12 cellular contexts compared by ENCODE assay signal in the genomic region with DNA sequence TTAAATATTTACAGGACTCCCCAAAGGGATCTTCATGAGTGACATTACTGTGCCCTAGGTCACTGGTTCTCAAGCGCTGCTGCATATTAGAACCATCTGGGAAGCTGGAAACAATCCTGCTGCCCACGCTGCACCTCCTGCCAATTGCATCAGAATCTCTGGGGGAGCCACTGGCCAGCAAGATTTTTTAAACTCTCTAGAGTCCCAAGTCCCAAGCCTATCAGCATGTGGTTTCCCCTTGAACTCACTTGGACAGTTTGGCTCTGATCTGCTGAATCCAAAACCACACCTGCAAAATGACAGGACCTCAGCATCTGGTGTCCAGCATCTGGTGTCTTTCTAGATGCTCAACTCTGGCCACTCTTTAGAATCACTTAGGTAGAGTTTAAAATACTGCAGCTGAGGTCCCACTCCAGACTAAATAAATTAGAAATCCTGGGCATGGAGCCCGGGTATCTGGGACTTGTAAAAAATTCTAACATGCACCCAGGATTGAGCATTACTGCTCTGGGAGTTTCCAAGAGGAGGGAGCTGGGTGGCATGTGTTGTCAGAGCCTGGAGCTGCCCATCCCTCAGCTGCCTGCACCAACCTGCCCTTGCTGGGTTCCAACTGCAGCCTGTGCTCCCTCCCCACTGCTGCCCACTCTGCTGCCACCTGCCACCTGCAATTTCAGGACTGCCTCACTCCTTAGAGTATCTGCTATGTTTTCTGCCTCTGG.
A peak's percentile ranks its signal among the peaks of the same experiment; 100 is the strongest.
DNase-seq lines count a peak whose midpoint lies in the region; ATAC-seq and TF ChIP-seq lines count a peak whose summit lies in the region.
"Had no signal": no experiment of that assay in that cellular context is flagged by ENCODE, and none has a peak within 500 bp of the region (broad histone marks: within the 10 kb centered on the region; RNA-seq: fewer than 3 reads in every experiment).

No MANE protein-coding gene starts in this region.

- H3K9me3 Mint-ChIP-seq in effector memory CD8-positive, alpha-beta T cell = no peaks in the 10 kb centered on the region
- no peaks in the 10 kb centered on the region for H3K9me3 Mint-ChIP-seq in activated CD8-positive, alpha-beta memory T cell treated with anti-CD3 and anti-CD28 coated beads, Interleukin-2, amount 10 ng/mL, durations not matched to agents 7 days and 5 days (ENCODE audit: low read depth)
- H3K9me3 Mint-ChIP-seq: naive thymus-derived CD8-positive, alpha-beta T cell had no signal

- DNase-seq in GM12865 (ENCODE audit: low read depth) = peak; percentile 38
- peak; percentile 56 for DNase-seq in NCI-H1105 treated with DMSO at 0.1 percent for 48 hours (lab: John Stamatoyannopoulos, UW)
- DNase-seq in epithelial cell of prostate (ENCODE audit: low read depth, low spot score) = peak; percentile 6
- no peak for DNase-seq in sciatic nerve (ENCODE audit: low spot score)
- no peak for DNase-seq in effector memory CD8-positive, alpha-beta T cell
- no peak for DNase-seq in activated CD8-positive, alpha-beta memory T cell treated with anti-CD3 and anti-CD28 coated beads, Interleukin-2, amount 10 ng/mL, durations not matched to agents 7 days and 5 days
- DNase-seq in NCI-H2196 (lab: John Stamatoyannopoulos, UW; ENCODE audit: unreplicated experiment) = no peak
- DNase-seq in NCI-H526 treated with DMSO at 0.1 percent for 48 hours (lab: John Stamatoyannopoulos, UW) = no peak
- DNase-seq: activated CD4-positive, alpha-beta T cell treated with anti-CD3 and anti-CD28 coated beads, Interleukin-2, amount 50 U/mL, for 1 hour; glutamatergic neuron; naive thymus-derived CD8-positive, alpha-beta T cell had no signal

- no peak for TF ChIP-seq CTCF in GM12865 (IDR thresholded peaks at IDR 0.05; ENCODE audit: insufficient read depth, low read depth, low read length, missing control alignments)

- H3K4me3 Mint-ChIP-seq in effector memory CD8-positive, alpha-beta T cell = no peak overlapping the region
- H3K4me3 Mint-ChIP-seq in activated CD8-positive, alpha-beta memory T cell treated with anti-CD3 and anti-CD28 coated beads, Interleukin-2, amount 10 ng/mL, durations not matched to agents 7 days and 5 days = no peak overlapping the region
- H3K4me3 Mint-ChIP-seq: naive thymus-derived CD8-positive, alpha-beta T cell had no signal

- H3K27me3 Mint-ChIP-seq in effector memory CD8-positive, alpha-beta T cell = no peaks in the 10 kb centered on the region
- H3K27me3 Mint-ChIP-seq in activated CD8-positive, alpha-beta memory T cell treated with anti-CD3 and anti-CD28 coated beads, Interleukin-2, amount 10 ng/mL, durations not matched to agents 7 days and 5 days = no peaks in the 10 kb centered on the region
- H3K27me3 Mint-ChIP-seq: naive thymus-derived CD8-positive, alpha-beta T cell had no signal

- intact Hi-C loops in sciatic nerve (cut with DNase I) = loop anchor here (5.0 kb wide), 1 partner anchor 1530 kb away; no protein-coding TSS in a partner anchor

- peaks cover 2 to 7% of the 10 kb centered on the region in 2 donors for H3K4me1 Mint-ChIP-seq in effector memory CD8-positive, alpha-beta T cell (ENCODE audit: low read depth in 2 of 2)
- peaks cover 11% of the 10 kb centered on the region for H3K4me1 Mint-ChIP-seq in activated CD8-positive, alpha-beta memory T cell treated with anti-CD3 and anti-CD28 coated beads, Interleukin-2, amount 10 ng/mL, durations not matched to agents 7 days and 5 days

- H3K36me3 Mint-ChIP-seq in effector memory CD8-positive, alpha-beta T cell (ENCODE audit: insufficient read depth) = no peaks in the 10 kb centered on the region
- no peaks in the 10 kb centered on the region for H3K36me3 Mint-ChIP-seq in activated CD8-positive, alpha-beta memory T cell treated with anti-CD3 and anti-CD28 coated beads, Interleukin-2, amount 10 ng/mL, durations not matched to agents 7 days and 5 days

- no peak overlapping the region for H3K27ac ChIP-seq in epithelial cell of prostate

- no peak overlapping the region for H3K27ac Mint-ChIP-seq in effector memory CD8-positive, alpha-beta T cell
- H3K27ac Mint-ChIP-seq in activated CD8-positive, alpha-beta memory T cell treated with anti-CD3 and anti-CD28 coated beads, Interleukin-2, amount 10 ng/mL, durations not matched to agents 7 days and 5 days = no peak overlapping the region

- peak; percentile 58 for ATAC-seq in sciatic nerve
- ATAC-seq in effector memory CD8-positive, alpha-beta T cell (replicated peaks) = no peak
- no peak for ATAC-seq in activated CD8-positive, alpha-beta memory T cell treated with anti-CD3 and anti-CD28 coated beads, Interleukin-2, amount 10 ng/mL, durations not matched to agents 7 days and 5 days
- ATAC-seq: K562; naive thymus-derived CD8-positive, alpha-beta T cell had no signal

- CTCF ChIA-PET in activated CD8-positive, alpha-beta memory T cell treated with anti-CD3 and anti-CD28 coated beads, Interleukin-2, amount 10 ng/mL, durations not matched to agents 7 days and 5 days (lab: Charles Lee) = no interaction called here

- no peak overlapping the region for H3K4me3 ChIP-seq in GM12865 (ENCODE audit: low read depth, low read length)
- H3K4me3 ChIP-seq: K562 had no signal

Comparison
In these comparisons a context has a peak if more than half of its experiments do, and no peak if none do; other contexts are left out.
1. DNase-seq: peak in GM12865 (single experiment), NCI-H1105 treated with DMSO at 0.1 percent for 48 hours (single experiment) and epithelial cell of prostate (single experiment); none in sciatic nerve (single experiment), effector memory CD8-positive, alpha-beta T cell (0 of 3), activated CD8-positive, alpha-beta memory T cell treated with anti-CD3 and anti-CD28 coated beads, Interleukin-2, amount 10 ng/mL, durations not matched to agents 7 days and 5 days (single experiment), NCI-H2196 (single experiment) and NCI-H526 treated with DMSO at 0.1 percent for 48 hours (single experiment).